In the genomic region with DNA sequence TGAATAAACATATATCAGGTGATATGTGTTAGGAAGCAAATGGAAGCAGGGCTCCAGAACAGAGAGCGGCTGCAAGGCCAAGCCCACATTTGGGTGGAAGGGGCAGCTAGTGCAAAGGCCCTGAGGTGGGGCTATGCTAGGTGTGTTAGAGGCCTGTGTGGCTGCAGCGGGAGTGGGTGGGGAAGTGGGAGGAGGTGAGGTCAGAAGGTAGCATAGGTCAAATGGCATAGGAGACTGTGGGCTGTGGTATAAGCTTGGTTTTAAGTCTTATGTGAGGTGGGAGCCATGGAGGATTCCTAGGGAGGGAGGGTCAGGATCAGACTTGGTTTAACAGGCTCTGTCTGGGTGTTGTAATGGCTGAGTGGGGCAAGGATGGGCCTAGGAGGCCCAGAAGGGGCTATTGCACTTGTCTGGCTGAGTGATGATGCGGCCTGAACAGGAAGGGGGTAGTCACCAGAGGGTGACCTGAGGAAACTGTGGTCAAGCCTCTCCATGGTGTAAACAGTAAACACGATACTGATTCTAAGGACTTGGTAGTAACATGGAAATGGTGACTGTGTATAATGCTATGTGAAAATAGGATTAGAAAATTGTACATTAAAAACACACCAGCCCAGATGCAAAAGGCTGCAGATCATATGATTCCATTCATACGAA, we compare ENCODE assay signal across 9 cellular contexts. TPM values are rescaled to one million over a fixed set of nuclear protein-coding genes. Genes with fewer than 3 reads are reported as not detected.
DNase-seq lines count a peak whose midpoint lies in the region; ATAC-seq and TF ChIP-seq lines count a peak whose summit lies in the region.
"Had no signal": no experiment of that assay in that cellular context is flagged by ENCODE, and none has a peak within 500 bp of the region (broad histone marks: within the 10 kb centered on the region; RNA-seq: fewer than 3 reads in every experiment).

No MANE protein-coding gene starts in this region.

- no peak overlapping the region for H3K4me3 Mint-ChIP-seq in chondrocyte (ENCODE audit: unreplicated experiment)
- H3K4me3 Mint-ChIP-seq in progenitor cell of endocrine pancreas (ENCODE audit: low read depth): no peak overlapping the region
- H3K4me3 Mint-ChIP-seq: T-helper 1 cell treated with Interleukin-12 subunit alpha and Interleukin-12 subunit beta and Interleukin-4 antibody, amounts not matched to agents 30 μg/mL and 1 μg/mL, for 36 hours had no signal

- peak; percentile 91 for ATAC-seq in GM21447 (IDR thresholded peaks at IDR 0.05; ENCODE audit: unreplicated experiment)

- peak overlapping the region; percentile 93 for H3K27ac Mint-ChIP-seq in chondrocyte (ENCODE audit: unreplicated experiment)
- H3K27ac Mint-ChIP-seq in progenitor cell of endocrine pancreas: peak overlapping the region; percentile 93
- H3K27ac Mint-ChIP-seq: T-helper 1 cell treated with Interleukin-12 subunit alpha and Interleukin-12 subunit beta and Interleukin-4 antibody, amounts not matched to agents 30 μg/mL and 1 μg/mL, for 36 hours had no signal

- TF ChIP-seq CTCF in chondrocyte (IDR thresholded peaks at IDR 0.05) (no peak), progenitor cell of endocrine pancreas (IDR thresholded peaks at IDR 0.05; ENCODE audit: unreplicated experiment) (no peak)

- peaks cover 66% of the 10 kb centered on the region for H3K4me1 Mint-ChIP-seq in chondrocyte (ENCODE audit: low read depth)
- peaks cover 44% of the 10 kb centered on the region for H3K4me1 Mint-ChIP-seq in progenitor cell of endocrine pancreas (ENCODE audit: low read depth)

- DNase-seq in GM04503 (ENCODE audit: low read depth) (peak; percentile 60), KBM-7 (peak; percentile 50), chondrocyte (ENCODE audit: low spot score) (no peak), progenitor cell of endocrine pancreas (ENCODE audit: low spot score, unreplicated experiment) (no peak), OCI-M2 (lab: John Stamatoyannopoulos, UW; ENCODE audit: unreplicated experiment) (no peak), OCI-M1 (lab: John Stamatoyannopoulos, UW) (no peak)
- no peak for DNase-seq in activated CD4-positive, alpha-beta T cell treated with anti-CD3 and anti-CD28 coated beads for 1 hour

- H3K27me3 Mint-ChIP-seq in chondrocyte (ENCODE audit: low read depth) (no peaks in the 10 kb centered on the region), progenitor cell of endocrine pancreas (no peaks in the 10 kb centered on the region)

- no peaks in the 10 kb centered on the region for H3K9me3 Mint-ChIP-seq in chondrocyte (ENCODE audit: low read depth)
- H3K9me3 Mint-ChIP-seq in progenitor cell of endocrine pancreas (ENCODE audit: low read depth): no peaks in the 10 kb centered on the region
- H3K9me3 Mint-ChIP-seq: T-helper 1 cell treated with Interleukin-12 subunit alpha and Interleukin-12 subunit beta and Interleukin-4 antibody, amounts not matched to agents 30 μg/mL and 1 μg/mL, for 36 hours had no signal

- in situ Hi-C loops in KBM-7 (cut with MboI; ENCODE audit: low pct_unique_long_range_greater_than_20kb, low sequenced_read_pairs): no loop called here

- H3K36me3 Mint-ChIP-seq in chondrocyte (ENCODE audit: low read depth) (no peaks in the 10 kb centered on the region), progenitor cell of endocrine pancreas (ENCODE audit: insufficient read depth) (no peaks in the 10 kb centered on the region)

RNA-seq across cellular contexts. Expression of gene RAI1, which starts 31.1 kb away (rescaled TPM):
- total RNA-seq in chondrocyte (24.0 to 28.7 TPM (median 28.6 TPM) in 3 replicates), progenitor cell of endocrine pancreas (69.0 and 75.0 TPM in 2 replicates)

Comparison
In these comparisons a context has a peak if more than half of its experiments do, and no peak if none do; other contexts are left out.
1. DNase-seq: peak in GM04503 (single experiment) and KBM-7 (single experiment); none in chondrocyte (single experiment), progenitor cell of endocrine pancreas (single experiment), OCI-M2 (single experiment), OCI-M1 (single experiment) and activated CD4-positive, alpha-beta T cell treated with anti-CD3 and anti-CD28 coated beads for 1 hour (single experiment).